1 cellular context compared by ENCODE assay signal in the genomic region with DNA sequence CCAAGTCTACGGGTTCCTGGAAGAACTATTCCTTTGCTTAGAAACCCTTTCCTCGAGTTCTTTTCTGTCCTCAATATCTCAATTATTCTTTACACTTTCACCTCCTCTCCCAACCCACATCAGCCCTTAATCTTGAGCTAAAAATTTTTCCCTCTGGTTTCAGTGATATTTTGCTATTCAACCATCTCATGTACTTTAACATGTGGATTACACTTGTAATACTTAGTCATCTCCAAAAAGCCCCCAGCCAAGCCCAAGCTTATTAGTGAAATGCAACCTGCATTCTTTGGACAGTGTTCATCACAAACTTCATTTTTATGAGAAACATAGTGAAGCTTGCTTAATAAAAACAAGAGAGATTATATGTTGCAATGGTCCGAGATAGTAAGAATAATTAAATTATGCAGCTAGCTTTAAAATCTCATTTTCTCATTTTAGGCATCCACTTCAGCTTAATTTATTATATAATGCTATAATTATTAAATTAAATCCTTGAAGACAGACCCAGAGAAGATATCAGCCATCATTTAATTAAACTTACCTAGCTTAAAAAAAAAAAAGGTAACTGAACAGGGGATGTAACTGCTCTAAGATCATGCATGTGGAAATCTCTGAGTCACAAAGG.
TF ChIP-seq lines count a peak whose summit lies in the region.

No MANE protein-coding gene starts in this region.

TF ChIP-seq in GM23338, 12 proteins besides CTCF, POLR2A, EP300 and RAD21 (continued from another document):
- TF ChIP-seq EZH2 (IDR thresholded peaks at IDR 0.05; ENCODE audit: low read depth, unreplicated experiment) = no peak
TF ChIP-seq in GM23338: peak in this region for 0.
